Comparison of ENCODE assay signal across 9 cellular contexts in genomic region chr9:21800931-21801682, GRCh38. TPM values are rescaled to one million over a fixed set of nuclear protein-coding genes. Genes with fewer than 3 reads are reported as not detected.
A peak's percentile ranks its signal among the peaks of the same experiment; 100 is the strongest.
DNase-seq lines count a peak whose midpoint lies in the region; ATAC-seq, FAIRE-seq and TF ChIP-seq lines count a peak whose summit lies in the region.
"Had no signal": no experiment of that assay in that cellular context is flagged by ENCODE, and none has a peak within 500 bp of the region (broad histone marks: within the 10 kb centered on the region; RNA-seq: fewer than 3 reads in every experiment).

No MANE protein-coding gene starts in this region.

- 82% methylated on average over 11 of the region's 11 CpGs for WGBS in A549 (ENCODE audit: missing lambda C conversion rate)

- no peak for ATAC-seq in A549
- ATAC-seq in naive thymus-derived CD4-positive, alpha-beta T cell: no peak

- H3K27me3 Mint-ChIP-seq in naive thymus-derived CD4-positive, alpha-beta T cell: peaks cover 3 to 58% (median 19%) of the 10 kb centered on the region in 5 donors

- peaks cover 0 to 7% (median 0%) of the 10 kb centered on the region in 11 donors for H3K9me3 Mint-ChIP-seq in naive thymus-derived CD4-positive, alpha-beta T cell

- H3K4me3 Mint-ChIP-seq in naive thymus-derived CD4-positive, alpha-beta T cell: peak overlapping the region; percentile 96 to 100 (median 99)

- H3K27me3 ChIP-seq in HUES6 (ENCODE audit: control insufficient read depth, insufficient read depth, low read length): peaks cover 56% of the 10 kb centered on the region
- peaks cover 0 to 7% of the 10 kb centered on the region in 2 donors for H3K27me3 ChIP-seq in naive thymus-derived CD4-positive, alpha-beta T cell (ENCODE audit: control insufficient read depth in 2 of 2, insufficient read depth in 2 of 2, low read length in 2 of 2)

- peaks cover 13% of the 10 kb centered on the region for H3K36me3 ChIP-seq in HUES6 (ENCODE audit: control insufficient read depth, insufficient read depth, low read length)
- H3K36me3 ChIP-seq in naive thymus-derived CD4-positive, alpha-beta T cell (ENCODE audit: control insufficient read depth in 2 of 3, insufficient read depth in 3 of 3, low read length in 3 of 3): no peaks in the 10 kb centered on the region
- H3K36me3 ChIP-seq: adrenal gland had no signal

- peak overlapping the region; percentile 85 for H3K4me2 ChIP-seq in A549

- H3K9me3 ChIP-seq in A549: no peaks in the 10 kb centered on the region
- H3K9me3 ChIP-seq in HUES6 (ENCODE audit: control insufficient read depth, insufficient read depth, low read depth, low read length): no peaks in the 10 kb centered on the region
- H3K9me3 ChIP-seq in naive thymus-derived CD4-positive, alpha-beta T cell (ENCODE audit: control insufficient read depth in 2 of 3, low read length in 3 of 3): no peaks in the 10 kb centered on the region
- H3K9me3 ChIP-seq: adrenal gland had no signal

- H3K4me1 ChIP-seq in A549 (peaks cover 40% of the 10 kb centered on the region), HUES6 (ENCODE audit: control insufficient read depth, insufficient read depth, low read length) (peaks cover 26% of the 10 kb centered on the region)
- peaks cover 10 to 25% of the 10 kb centered on the region in 2 donors for H3K4me1 ChIP-seq in naive thymus-derived CD4-positive, alpha-beta T cell (ENCODE audit: control insufficient read depth in 2 of 2, insufficient read depth in 2 of 2, low read length in 2 of 2)

- FAIRE-seq in A549 (lab: Jason Lieb, UNC): no peak

- H3K4me3 ChIP-seq in A549 (peak overlapping the region; percentile 69), HUES6 (ENCODE audit: low read depth, low read length) (peak overlapping the region; percentile 89)
- peak overlapping the region; percentile 92 for H3K4me3 ChIP-seq in naive thymus-derived CD4-positive, alpha-beta T cell (ENCODE audit: low read length)

- peaks cover 0 to 5% (median 0%) of the 10 kb centered on the region in 5 donors for H3K36me3 Mint-ChIP-seq in naive thymus-derived CD4-positive, alpha-beta T cell

- no peak for TF ChIP-seq POLR2A in A549 (IDR thresholded peaks at IDR 0.05; ENCODE audit: low read length)

- TF ChIP-seq EP300 in A549 (IDR thresholded peaks at IDR 0.05): no peak

- no peak for TF ChIP-seq CTCF in A549 (IDR thresholded peaks at IDR 0.05)

- DNase-seq in A549 (ENCODE audit: low read depth in 1 of 2, low spot score in 1 of 2) (no peak), RPMI8226 (no peak), DMS 273 (lab: John Stamatoyannopoulos, UW; ENCODE audit: unreplicated experiment) (no peak), NCI-H1105 treated with DMSO at 0.1 percent for 48 hours (lab: John Stamatoyannopoulos, UW) (no peak), KBM-7 (no peak)
- no peak for DNase-seq in naive thymus-derived CD4-positive, alpha-beta T cell

- peak overlapping the region; percentile 87 to 95 for H3K27ac ChIP-seq in A549
- no peak overlapping the region for H3K27ac ChIP-seq in HUES6 (ENCODE audit: low read depth, low read length)
- peak overlapping the region; percentile 86 for H3K27ac ChIP-seq in cingulate gyrus (ENCODE audit: low read depth, low read length)
- no peak overlapping the region for H3K27ac ChIP-seq in naive thymus-derived CD4-positive, alpha-beta T cell (ENCODE audit: low read depth, low read length)

- peak overlapping the region in 8 of 9 donors; percentile 92 to 97 (median 95) for H3K27ac Mint-ChIP-seq in naive thymus-derived CD4-positive, alpha-beta T cell

- in situ Hi-C loops in KBM-7 (cut with MboI; ENCODE audit: low pct_unique_long_range_greater_than_20kb, low sequenced_read_pairs): loop anchor here (25.0 kb wide), 2 partner anchors 211 to 661 kb away; partner anchors contain the start of gene CDKN2B

- intact Hi-C loops in naive thymus-derived CD4-positive, alpha-beta T cell (cut with micrococcal nuclease): loop anchor here in 1 of 2 donors (5.0 kb wide), 3 partner anchors 171 to 1179 kb away; partner anchors contain the start of gene MLLT3

- peak overlapping the region; percentile 95 for H3K9ac ChIP-seq in HUES6 (ENCODE audit: low read length)

- no peak for TF ChIP-seq RAD21 in A549 (conservative IDR thresholded peaks at IDR 0.05 in 1 of 2, IDR thresholded peaks at IDR 0.05 in 1 of 2)

- peaks cover 17 to 43% (median 37%) of the 10 kb centered on the region in 7 donors for H3K4me1 Mint-ChIP-seq in naive thymus-derived CD4-positive, alpha-beta T cell

- POLR2A ChIA-PET in A549 (lab: Yijun Ruan, JAX): no interaction called here
- POLR2A ChIA-PET in naive thymus-derived CD4-positive, alpha-beta T cell (lab: Charles Lee): no interaction called here

- CTCF ChIA-PET in A549 (lab: Yijun Ruan, JAX): interaction anchor here (3.6 kb wide), 1 partner anchor 10 kb away, joined by 10 read pairs; no protein-coding TSS in a partner anchor
- CTCF ChIA-PET in naive thymus-derived CD4-positive, alpha-beta T cell (lab: Charles Lee): interaction anchor here (1.6 kb wide), 1 partner anchor 13 kb away, joined by 5 read pairs; no protein-coding TSS in a partner anchor

TF ChIP-seq in A549, 52 proteins besides CTCF, POLR2A, EP300 and RAD21:
- TF ChIP-seq NFE2L2 (conservative IDR thresholded peaks at IDR 0.05; ENCODE audit: low read length) (no peak), USF2 (IDR thresholded peaks at IDR 0.05) (no peak), HEYL (CRISPR knock-in tag; IDR thresholded peaks at IDR 0.05) (no peak), CHD2 (IDR thresholded peaks at IDR 0.05; ENCODE audit: low read length, partially characterized antibody) (no peak)

RNA-seq across cellular contexts. Expression of gene MTAP, which starts 1.3 kb away (rescaled TPM):
- polyA plus RNA-seq in A549 (2011; rRNA removed) (2.4 and 4.1 TPM in 2 replicates), A549 (2017; fragmentation: RNase III; extraction: RNeasy Plus Mini Kit Qiagen cat#74134 plus additional on column Dnase treatment) (35.4 to 47.5 TPM (median 35.6 TPM) in 3 replicates)
- 0.91 and 0.95 TPM in 2 replicates for polyA plus RNA-seq in A549 (2012; cell fraction: cytosol; rRNA removed)
- 2.8 TPM in 2 replicates for polyA plus RNA-seq in A549 (2012; cell fraction: nucleus; rRNA removed)
- polyA minus RNA-seq in A549 (2011; rRNA and poly(A)+ RNA removed): 10.2 and 19.3 TPM in 2 replicates
- 10 to 100 TPM; 29.0 to 50.7 (median 43.2) TPM for total RNA-seq in naive thymus-derived CD4-positive, alpha-beta T cell
- 10 to 100 TPM; 13.1 to 20.3 TPM for polyA plus RNA-seq in naive thymus-derived CD4-positive, alpha-beta T cell

Comparison
In these comparisons a context has a peak if more than half of its experiments do, and no peak if none do; other contexts are left out.
1. H3K27ac ChIP-seq: peak in A549 (2 of 2) and cingulate gyrus (single experiment); none in HUES6 (single experiment) and naive thymus-derived CD4-positive, alpha-beta T cell (single experiment).
2. Peak in every context shown above with its lines, with median percentiles within 50 percentile points of each other: H3K4me3 ChIP-seq.